ENCODE assay signal across 15 cellular contexts in the genomic region with DNA sequence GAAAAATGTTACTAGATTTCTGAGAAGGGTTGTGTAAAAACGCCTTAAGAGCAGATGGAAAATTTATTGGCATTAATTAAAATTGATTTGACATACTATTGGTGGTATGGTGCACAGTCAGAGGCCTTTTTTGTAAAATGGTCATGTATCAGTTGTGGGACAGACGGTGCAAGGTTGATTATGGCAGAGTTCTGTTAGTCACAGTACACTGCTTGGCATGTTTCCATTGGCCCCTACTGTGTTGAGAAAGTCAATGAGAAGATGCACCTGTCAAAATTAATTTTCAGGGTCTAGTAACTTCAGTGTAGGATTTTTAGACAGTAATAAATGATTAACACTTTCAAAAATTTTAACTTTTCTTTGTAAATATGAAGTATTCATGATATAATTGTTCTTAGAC. TPM values are rescaled to one million over a fixed set of nuclear protein-coding genes. Genes with fewer than 3 reads are reported as not detected.
DNase-seq lines count a peak whose midpoint lies in the region; TF ChIP-seq lines count a peak whose summit lies in the region.
"Had no signal": no experiment of that assay in that cellular context is flagged by ENCODE, and none has a peak within 500 bp of the region (broad histone marks: within the 10 kb centered on the region; RNA-seq: fewer than 3 reads in every experiment).

No MANE protein-coding gene starts in this region.

- no peak overlapping the region for H2AFZ ChIP-seq in fibroblast of lung (ENCODE audit: low read length)

- no peak overlapping the region for H3K4me3 ChIP-seq in fibroblast of lung (replicated peaks in 1 of 4; ENCODE audit: control extremely low read depth in 1 of 4, insufficient read depth in 1 of 4, low read depth in 3 of 4, low read length in 4 of 4)
- peak overlapping the region; percentile 10 for H3K4me3 ChIP-seq in skeletal muscle cell (ENCODE audit: low read depth, low read length)
- H3K4me3 ChIP-seq: colonic mucosa, gastrocnemius medialis had no signal

- H4K20me1 ChIP-seq in fibroblast of lung (ENCODE audit: control insufficient read depth, extremely low read depth, insufficient read depth, low read length) = no peaks in the 10 kb centered on the region

- H3K27ac ChIP-seq in fibroblast of lung (ENCODE audit: insufficient read depth, low read length) = no peak overlapping the region
- H3K27ac ChIP-seq: colonic mucosa, gastrocnemius medialis had no signal

- H3K36me3 ChIP-seq in fibroblast of lung (ENCODE audit: control insufficient read depth, insufficient read depth, low read length) = peaks cover 2% of the 10 kb centered on the region
- H3K36me3 ChIP-seq: colonic mucosa, gastrocnemius medialis had no signal

- peaks cover 2% of the 10 kb centered on the region for H3K4me1 ChIP-seq in fibroblast of lung (ENCODE audit: control insufficient read depth, extremely low read depth, insufficient read depth, low read length)

- H3K27me3 ChIP-seq in fibroblast of lung (ENCODE audit: control insufficient read depth, insufficient read depth, low read length) = no peaks in the 10 kb centered on the region
- H3K27me3 ChIP-seq: colonic mucosa, gastrocnemius medialis had no signal

- peaks cover 42% of the 10 kb centered on the region for H3K79me2 ChIP-seq in fibroblast of lung (ENCODE audit: control insufficient read depth, insufficient read depth, low read length)

- DNase-seq in NCI-H748 (lab: John Stamatoyannopoulos, UW; ENCODE audit: unreplicated experiment) (peak; percentile 25), NCI-H748 treated with DMSO at 0.1 percent for 48 hours (lab: John Stamatoyannopoulos, UW) (no peak), NCI-H345 (lab: John Stamatoyannopoulos, UW) (peak; percentile 68), fibroblast of lung (ENCODE audit: low read depth in 2 of 2) (peak; percentile 23 to 29), skeletal muscle cell (ENCODE audit: low read depth) (no peak), GM10248 (ENCODE audit: extremely low spot score) (no peak), HK-2 (ENCODE audit: unreplicated experiment) (no peak), NCI-H2029 treated with DMSO at 0.1 percent for 48 hours (lab: John Stamatoyannopoulos, UW) (no peak)
- DNase-seq: activated CD8-positive, alpha-beta T cell treated with anti-CD3 and anti-CD28 coated beads for 36 hours; activated naive CD4-positive, alpha-beta T cell treated with anti-CD3 and anti-CD28 coated beads for 36 hours; colonic mucosa; gastrocnemius medialis; NCI-H2107; T1000 had no signal

- peak overlapping the region; percentile 13 for H3K4me2 ChIP-seq in fibroblast of lung (ENCODE audit: extremely low read depth, insufficient read depth, low read length)

- POLR2A ChIA-PET in GM10248 (lab: Yijun Ruan, JAX) = no interaction called here

- H3K9ac ChIP-seq in fibroblast of lung (ENCODE audit: insufficient read depth, low read length) = no peak overlapping the region

- TF ChIP-seq CTCF in fibroblast of lung (conservative IDR thresholded peaks at IDR 0.05 in 1 of 2, IDR thresholded peaks at IDR 0.05 in 1 of 2; ENCODE audit: low read depth in 1 of 2, low read length in 2 of 2) = no peak
- no peak for TF ChIP-seq CTCF in GM10248 (IDR thresholded peaks at IDR 0.05; ENCODE audit: control extremely low read depth, extremely low read depth, low read depth, missing control alignments)

- H3K9me3 ChIP-seq in fibroblast of lung (ENCODE audit: control insufficient read depth, insufficient read depth, low read depth, low read length) = no peaks in the 10 kb centered on the region
- H3K9me3 ChIP-seq: colonic mucosa, gastrocnemius medialis had no signal

- CTCF ChIA-PET in GM10248 (lab: Yijun Ruan, JAX) = interaction anchor here (1.0 to 1.2 kb wide), 2 partner anchors 9 to 12 kb away, joined by 4 read pairs; no protein-coding TSS in a partner anchor

RNA-seq across cellular contexts. Expression of a gene that starts 4.4 kb away (rescaled TPM):
- under 0.01 and 1.3 TPM in 2 replicates for total RNA-seq in fibroblast of lung
- 4.3 and 46.2 TPM in 2 replicates for polyA plus RNA-seq in fibroblast of lung
- polyA plus RNA-seq in fibroblast of lung (2012) = 2.7 and 27.5 TPM in 2 replicates
- polyA minus RNA-seq in fibroblast of lung (ENCODE audit: low replicate concordance) = 0.11 and 3.6 TPM in 2 replicates
- total RNA-seq: activated naive CD4-positive, alpha-beta T cell treated with anti-CD3 and anti-CD28 coated beads for 36 hours; H1 had no signal
- polyA plus RNA-seq: H1 had no signal

Comparison
In these comparisons a context has a peak if more than half of its experiments do, and no peak if none do; other contexts are left out.
1. DNase-seq: peak in NCI-H748 (single experiment), NCI-H345 (single experiment) and fibroblast of lung (2 of 2); none in NCI-H748 treated with DMSO at 0.1 percent for 48 hours (single experiment), skeletal muscle cell (single experiment), GM10248 (single experiment), HK-2 (single experiment) and NCI-H2029 treated with DMSO at 0.1 percent for 48 hours (single experiment).